ENCODE assay signal across 9 cellular contexts in genomic region chr10:93039721-93040120, GRCh38. TPM values are rescaled to one million over a fixed set of nuclear protein-coding genes. Genes with fewer than 3 reads are reported as not detected.
DNase-seq lines count a peak whose midpoint lies in the region; ATAC-seq, FAIRE-seq and TF ChIP-seq lines count a peak whose summit lies in the region.
"Had no signal": no experiment of that assay in that cellular context is flagged by ENCODE, and none has a peak within 500 bp of the region (broad histone marks: within the 10 kb centered on the region; RNA-seq: fewer than 3 reads in every experiment).

No MANE protein-coding gene starts in this region.

- no peaks in the 10 kb centered on the region for H3K79me2 ChIP-seq in KMS-11 (ENCODE audit: insufficient read depth, low read depth)

- TF ChIP-seq POLR2A in right lobe of liver (IDR thresholded peaks at IDR 0.05): no peak

- H3K27me3 ChIP-seq in KMS-11 (ENCODE audit: insufficient read depth, low read depth) (no peaks in the 10 kb centered on the region), right lobe of liver (no peaks in the 10 kb centered on the region)

- H4K20me1 ChIP-seq in KMS-11 (ENCODE audit: insufficient read depth): no peaks in the 10 kb centered on the region

- H3K4me1 ChIP-seq in KMS-11 (ENCODE audit: low read depth, poor library complexity, severe bottlenecking) (peaks cover 16% of the 10 kb centered on the region), right lobe of liver (no peaks in the 10 kb centered on the region)

- peak; percentile 78 to 95 (median 82) for ATAC-seq in right lobe of liver
- ATAC-seq in GM21423 (IDR thresholded peaks at IDR 0.05; ENCODE audit: unreplicated experiment): no peak

- H3K4me1 Mint-ChIP-seq in immature natural killer cell: no peaks in the 10 kb centered on the region

- no peak overlapping the region for H3K4me3 ChIP-seq in KMS-11 (IDR thresholded peaks at IDR 0.05; ENCODE audit: insufficient read depth, low read depth, low read length)
- no peak overlapping the region for H3K4me3 ChIP-seq in WI38 (ENCODE audit: low read depth, low read length)
- H3K4me3 ChIP-seq in right lobe of liver: no peak overlapping the region

- no peaks in the 10 kb centered on the region for H3K9me3 ChIP-seq in right lobe of liver

- H3K27ac ChIP-seq in KMS-11 (no peak overlapping the region), right lobe of liver (no peak overlapping the region)

- H2AFZ ChIP-seq in KMS-11 (ENCODE audit: low read depth): no peak overlapping the region

- no peak overlapping the region for H3K4me2 ChIP-seq in KMS-11

- H3K9ac ChIP-seq in KMS-11: no peak overlapping the region

- no peak overlapping the region for H3K4me3 Mint-ChIP-seq in immature natural killer cell
- H3K4me3 Mint-ChIP-seq: activated naive CD8-positive, alpha-beta T cell had no signal

- no peaks in the 10 kb centered on the region for H3K9me3 Mint-ChIP-seq in immature natural killer cell

- no peaks in the 10 kb centered on the region for H3K27me3 Mint-ChIP-seq in immature natural killer cell (ENCODE audit: low read depth in 3 of 3)
- H3K27me3 Mint-ChIP-seq: activated naive CD8-positive, alpha-beta T cell had no signal

- DNase-seq in GDM1 (lab: John Stamatoyannopoulos, UW) (peak; percentile 73), right lobe of liver (no peak), immature natural killer cell (no peak), frontal cortex (ENCODE audit: low spot score in 2 of 2) (no peak), NCI-H526 treated with DMSO at 0.1 percent for 48 hours (lab: John Stamatoyannopoulos, UW) (no peak)

- peaks cover 0 to 22% (median 6%) of the 10 kb centered on the region in 3 donors for H3K36me3 Mint-ChIP-seq in immature natural killer cell

- TF ChIP-seq CTCF in KMS-11 (conservative IDR thresholded peaks at IDR 0.05; ENCODE audit: low read depth, low read length) (peak; percentile 58), WI38 (IDR thresholded peaks at IDR 0.05; ENCODE audit: low read depth, low read length) (peak; percentile 47; the same call in 1 of the 2 replicates), right lobe of liver (IDR thresholded peaks at IDR 0.05) (peak; percentile 54 to 69 (median 58))

- intact Hi-C loops in right lobe of liver (cut with DNase I): no loop called here

- H3K36me3 ChIP-seq in KMS-11 (ENCODE audit: insufficient read depth) (no peaks in the 10 kb centered on the region), right lobe of liver (no peaks in the 10 kb centered on the region)

- FAIRE-seq in frontal cortex (lab: Jason Lieb, UNC): no peak

- peak overlapping the region in 1 of 6 donors; percentile 48 for H3K27ac Mint-ChIP-seq in immature natural killer cell
- H3K27ac Mint-ChIP-seq: activated naive CD8-positive, alpha-beta T cell had no signal

- WGBS in right lobe of liver (ENCODE audit: insufficient coverage, low coverage, low lambda C conversion rate, missing lambda C conversion rate): 3% methylated on average over 3 of the region's 3 CpGs

RNA-seq across cellular contexts. Expression of gene CYP26C1, which starts 20.9 kb away (rescaled TPM):
- under 1 TPM in 3 of 6 experiments, not detected in 3; 0.07 to 0.12 (median 0.10) TPM for total RNA-seq in right lobe of liver
- 1 to 10 TPM in 1 of 3 donors, under 1 TPM in 1, not detected in 1; 0.12 to 1.3 TPM for polyA plus RNA-seq in immature natural killer cell
- under 0.01 TPM for total RNA-seq in frontal cortex

RNA-seq across cellular contexts. Expression of gene CYP26A1, which starts 34.0 kb away (rescaled TPM):
- 10 to 100 TPM in 3 of 6 experiments, under 1 TPM in 1, not detected in 2; 0.95 to 53.1 (median 12.6) TPM for total RNA-seq in right lobe of liver
- polyA plus RNA-seq in immature natural killer cell: not detected
- total RNA-seq in frontal cortex: 16.7 TPM
